ENCODE assay signal across 19 cellular contexts in genomic region chr3:29152379-29152778, GRCh38.
DNase-seq lines count a peak whose midpoint lies in the region; ATAC-seq, FAIRE-seq and TF ChIP-seq lines count a peak whose summit lies in the region.
"Had no signal": no experiment of that assay in that cellular context is flagged by ENCODE, and none has a peak within 500 bp of the region (broad histone marks: within the 10 kb centered on the region; RNA-seq: fewer than 3 reads in every experiment).

No MANE protein-coding gene starts in this region.

- FAIRE-seq in HTR-8/SVneo (lab: Jason Lieb, UNC), result peak; percentile 33
- FAIRE-seq: A549 had no signal

- TF ChIP-seq CTCF in AG10803 (conservative IDR thresholded peaks at IDR 0.05; ENCODE audit: low read length), result 0 out of 2 replicates have a peak, but pooled peaks have one; percentile 7
- TF ChIP-seq CTCF in right lobe of liver (IDR thresholded peaks at IDR 0.05), result no peak

- H3K27ac ChIP-seq in right lobe of liver, result no peak overlapping the region
- H3K27ac ChIP-seq: A549, transverse colon had no signal

- no peak for ATAC-seq in HG02885 (IDR thresholded peaks at IDR 0.05; ENCODE audit: poor library complexity, unreplicated experiment)
- no peak for ATAC-seq in right lobe of liver
- ATAC-seq in HG03139 (IDR thresholded peaks at IDR 0.05; ENCODE audit: unreplicated experiment), result no peak
- ATAC-seq: A549, right cardiac atrium had no signal

- WGBS in right lobe of liver (ENCODE audit: insufficient coverage, low coverage, low lambda C conversion rate, missing lambda C conversion rate), result 20% methylated on average over 1 of the region's 2 CpGs

- no peaks in the 10 kb centered on the region for H3K4me1 ChIP-seq in right lobe of liver
- H3K4me1 ChIP-seq: A549, transverse colon had no signal

- no peak overlapping the region for H3K4me3 ChIP-seq in AG10803 (ENCODE audit: low read length)
- no peak overlapping the region for H3K4me3 ChIP-seq in right lobe of liver
- H3K4me3 ChIP-seq: A549, transverse colon had no signal

- H3K36me3 ChIP-seq in right lobe of liver, result no peaks in the 10 kb centered on the region
- H3K36me3 ChIP-seq: transverse colon had no signal

- no peaks in the 10 kb centered on the region for H3K9me3 ChIP-seq in right lobe of liver
- H3K9me3 ChIP-seq: A549, transverse colon had no signal

- no peak for DNase-seq in AG10803 (ENCODE audit: low read depth)
- no peak for DNase-seq in HTR-8/SVneo (ENCODE audit: insufficient read length, low spot score)
- peak; percentile 37 for DNase-seq in amniotic epithelial cell (ENCODE audit: low read depth)
- DNase-seq in iPS-NIHi11 (ENCODE audit: low spot score), result peak; percentile 21
- no peak for DNase-seq in hypothalamus (lab: John Stamatoyannopoulos, UW)
- DNase-seq in right lobe of liver, result no peak
- DNase-seq: activated naive CD4-positive, alpha-beta T cell; activated T-cell treated with anti-CD3 and anti-CD28 coated beads for 4 hours; anterior cingulate cortex; CD4-positive, CD25-positive, alpha-beta regulatory T cell; NCI-H1436; NCI-H2171; right cardiac atrium; RPMI8226; stimulated activated naive CD4-positive, alpha-beta T cell treated with Interleukin-2 at 50 U/mL for 16 hours; transverse colon had no signal

- intact Hi-C loops in right lobe of liver (cut with DNase I), result no loop called here

- no peak for TF ChIP-seq POLR2A in right lobe of liver (IDR thresholded peaks at IDR 0.05)

- no peaks in the 10 kb centered on the region for H3K27me3 ChIP-seq in right lobe of liver
- H3K27me3 ChIP-seq: transverse colon had no signal

Comparison
In these comparisons a context has a peak if more than half of its experiments do, and no peak if none do; other contexts are left out.
1. DNase-seq: peak in amniotic epithelial cell (single experiment) and iPS-NIHi11 (single experiment); none in AG10803 (single experiment), HTR-8/SVneo (single experiment), hypothalamus (0 of 51) and right lobe of liver (0 of 3).